ENCODE assay signal across 19 cellular contexts in genomic region chr22:19150482-19151328, GRCh38. TPM values are rescaled to one million over a fixed set of nuclear protein-coding genes. Genes with fewer than 3 reads are reported as not detected.
A peak's percentile ranks its signal among the peaks of the same experiment; 100 is the strongest.
DNase-seq lines count a peak whose midpoint lies in the region; ATAC-seq and TF ChIP-seq lines count a peak whose summit lies in the region.
"Had no signal": no experiment of that assay in that cellular context is flagged by ENCODE, and none has a peak within 500 bp of the region (broad histone marks: within the 10 kb centered on the region; RNA-seq: fewer than 3 reads in every experiment).

No MANE protein-coding gene starts in this region.

- H4K8ac ChIP-seq in trophoblast cell (ENCODE audit: low read depth, low read length) = no peak overlapping the region

- CTCF ChIA-PET in activated CD8-positive, alpha-beta memory T cell treated with anti-CD3 and anti-CD28 coated beads, Interleukin-2, amount 10 ng/mL, durations not matched to agents 7 days and 5 days (lab: Charles Lee) = no interaction called here

- H3K36me3 ChIP-seq in endodermal cell (ENCODE audit: control insufficient read depth, insufficient read depth, low read length) (no peaks in the 10 kb centered on the region), trophoblast cell (ENCODE audit: control insufficient read depth in 1 of 2, insufficient read depth in 2 of 2, low read length in 2 of 2) (no peaks in the 10 kb centered on the region)
- H3K36me3 ChIP-seq: transverse colon had no signal

- H3K4me2 ChIP-seq in trophoblast cell (ENCODE audit: low read length) = no peak overlapping the region

- H3K23ac ChIP-seq in trophoblast cell (ENCODE audit: low read length) = peak overlapping the region; percentile 21

- H3K4me1 ChIP-seq in endodermal cell (ENCODE audit: control insufficient read depth, insufficient read depth, low read length) (no peaks in the 10 kb centered on the region), trophoblast cell (ENCODE audit: control insufficient read depth in 1 of 2, insufficient read depth in 2 of 2, low read length in 2 of 2) (peaks cover 0 to 5% of the 10 kb centered on the region in 2 experiments)

- no peaks in the 10 kb centered on the region for H3K9me3 Mint-ChIP-seq in activated CD8-positive, alpha-beta memory T cell treated with anti-CD3 and anti-CD28 coated beads, Interleukin-2, amount 10 ng/mL, durations not matched to agents 7 days and 5 days (ENCODE audit: low read depth)
- H3K9me3 Mint-ChIP-seq in IgD-negative memory B cell = peaks cover 0 to 3% (median 0%) of the 10 kb centered on the region in 3 donors
- peaks cover 12% of the 10 kb centered on the region for H3K9me3 Mint-ChIP-seq in endodermal cell
- peaks cover 11% of the 10 kb centered on the region for H3K9me3 Mint-ChIP-seq in glutamatergic neuron (ENCODE audit: unreplicated experiment)

- H3K79me2 ChIP-seq in trophoblast cell (ENCODE audit: control insufficient read depth, insufficient read depth, low read length, poor library complexity) = no peaks in the 10 kb centered on the region

- peaks cover 4% of the 10 kb centered on the region for H3K4me1 Mint-ChIP-seq in activated CD8-positive, alpha-beta memory T cell treated with anti-CD3 and anti-CD28 coated beads, Interleukin-2, amount 10 ng/mL, durations not matched to agents 7 days and 5 days
- H3K4me1 Mint-ChIP-seq in IgD-negative memory B cell (peaks cover 3 to 8% (median 4%) of the 10 kb centered on the region in 3 donors), endodermal cell (peaks cover 3% of the 10 kb centered on the region), glutamatergic neuron (ENCODE audit: low read depth, unreplicated experiment) (peaks cover 4% of the 10 kb centered on the region)

- no peak overlapping the region for H4K91ac ChIP-seq in trophoblast cell (ENCODE audit: low read depth, low read length)

- H2BK120ac ChIP-seq in trophoblast cell (ENCODE audit: insufficient read depth, low read length, poor library complexity) = no peak overlapping the region

- H3K9ac ChIP-seq in endodermal cell (ENCODE audit: extremely low read depth, low read length, poor library complexity, severe bottlenecking) = no peak overlapping the region
- H3K9ac ChIP-seq in trophoblast cell (ENCODE audit: low read length) = no peak overlapping the region

- peaks cover 56% of the 10 kb centered on the region for H3K27me3 Mint-ChIP-seq in activated CD8-positive, alpha-beta memory T cell treated with anti-CD3 and anti-CD28 coated beads, Interleukin-2, amount 10 ng/mL, durations not matched to agents 7 days and 5 days
- peaks cover 24% of the 10 kb centered on the region for H3K27me3 Mint-ChIP-seq in IgD-negative memory B cell
- H3K27me3 Mint-ChIP-seq in endodermal cell (ENCODE audit: insufficient read depth) = peaks cover 89% of the 10 kb centered on the region
- peaks cover 22% of the 10 kb centered on the region for H3K27me3 Mint-ChIP-seq in glutamatergic neuron (ENCODE audit: unreplicated experiment)

- no peak overlapping the region for H2BK12ac ChIP-seq in trophoblast cell (ENCODE audit: low read length)

- H3K4ac ChIP-seq in trophoblast cell (ENCODE audit: low read depth, low read length) = no peak overlapping the region

- H3K18ac ChIP-seq in trophoblast cell (ENCODE audit: low read length) = no peak overlapping the region

- H3K14ac ChIP-seq in trophoblast cell (ENCODE audit: low read length) = no peak overlapping the region

- no peak overlapping the region for H2AFZ ChIP-seq in trophoblast cell (ENCODE audit: insufficient read depth, low read length, poor library complexity)

- no peaks in the 10 kb centered on the region for H3K79me1 ChIP-seq in trophoblast cell (ENCODE audit: low read length)

- peak overlapping the region; percentile 12 for H3K4me3 Mint-ChIP-seq in activated CD8-positive, alpha-beta memory T cell treated with anti-CD3 and anti-CD28 coated beads, Interleukin-2, amount 10 ng/mL, durations not matched to agents 7 days and 5 days
- H3K4me3 Mint-ChIP-seq in IgD-negative memory B cell (peak overlapping the region; percentile 4 to 70 (median 58)), endodermal cell (peak overlapping the region; percentile 35), glutamatergic neuron (ENCODE audit: unreplicated experiment) (no peak overlapping the region)

- peaks cover 93% of the 10 kb centered on the region for H3K27me3 ChIP-seq in endodermal cell (ENCODE audit: control insufficient read depth, insufficient read depth, low read length, poor library complexity, severe bottlenecking)
- H3K27me3 ChIP-seq in trophoblast cell (ENCODE audit: insufficient read depth, low read length) = peaks cover 62% of the 10 kb centered on the region

- no peak for DNase-seq in activated CD8-positive, alpha-beta memory T cell treated with anti-CD3 and anti-CD28 coated beads, Interleukin-2, amount 10 ng/mL, durations not matched to agents 7 days and 5 days
- no peak for DNase-seq in activated CD8-positive, alpha-beta memory T cell treated with anti-CD3 and anti-CD28 coated beads for 24 hours
- DNase-seq in endodermal cell (peak; percentile 53), trophoblast cell (no peak), NCI-H1694 (lab: John Stamatoyannopoulos, UW) (no peak), substantia nigra (lab: John Stamatoyannopoulos, UW) (no peak), glutamatergic neuron (no peak)
- DNase-seq: dorsolateral prefrontal cortex, left colon, NCI-H1694 treated with DMSO at 0.1 percent for 48 hours, NCI-H510A treated with DMSO at 0.1 percent for 48 hours, transverse colon had no signal

- H3K27ac Mint-ChIP-seq in activated CD8-positive, alpha-beta memory T cell treated with anti-CD3 and anti-CD28 coated beads, Interleukin-2, amount 10 ng/mL, durations not matched to agents 7 days and 5 days = no peak overlapping the region
- H3K27ac Mint-ChIP-seq in IgD-negative memory B cell (peak overlapping the region in 1 of 3 donors; percentile 82), endodermal cell (no peak overlapping the region), glutamatergic neuron (ENCODE audit: unreplicated experiment) (no peak overlapping the region)

- no peak overlapping the region for H2BK5ac ChIP-seq in trophoblast cell (ENCODE audit: low read depth, low read length, poor library complexity)

- no peak for TF ChIP-seq CTCF in endodermal cell (conservative IDR thresholded peaks at IDR 0.05)
- no peak for TF ChIP-seq CTCF in glutamatergic neuron (IDR thresholded peaks at IDR 0.05; ENCODE audit: partially characterized antibody, unreplicated experiment)

- ATAC-seq in activated CD8-positive, alpha-beta memory T cell treated with anti-CD3 and anti-CD28 coated beads, Interleukin-2, amount 10 ng/mL, durations not matched to agents 7 days and 5 days = no peak
- ATAC-seq: left colon had no signal

- 22 to 28% methylated on average over 34 to 68 of the region's 68 CpGs for WGBS in endodermal cell (ENCODE audit: insufficient coverage in 1 of 2, insufficient read length in 1 of 2), 2 experiments
- no CpG with 5 or more reads among the region's 68 CpGs for WGBS in trophoblast cell (ENCODE audit: extremely low coverage, insufficient coverage, insufficient read length)

- H3K27ac ChIP-seq in endodermal cell (ENCODE audit: low read depth, low read length) (no peak overlapping the region), trophoblast cell (ENCODE audit: low read depth, low read length) (no peak overlapping the region), substantia nigra (ENCODE audit: low read depth, low read length, poor library complexity, severe bottlenecking) (no peak overlapping the region)
- H3K27ac ChIP-seq: dorsolateral prefrontal cortex, SK-N-MC, transverse colon had no signal

- no peak overlapping the region for H3K4me3 ChIP-seq in endodermal cell (ENCODE audit: low read length)
- H3K4me3 ChIP-seq in trophoblast cell (ENCODE audit: low read depth, low read length) = no peak overlapping the region
- H3K4me3 ChIP-seq: SK-N-MC, transverse colon had no signal

- no peak overlapping the region for H2AK5ac ChIP-seq in trophoblast cell (ENCODE audit: low read length)

- H3K9me3 ChIP-seq in endodermal cell (ENCODE audit: control insufficient read depth, low read length) (peaks cover 8% of the 10 kb centered on the region), trophoblast cell (ENCODE audit: insufficient read depth, low read depth, low read length) (peaks cover 22% of the 10 kb centered on the region)

- no peak overlapping the region for H4K12ac ChIP-seq in trophoblast cell (ENCODE audit: low read depth, low read length)

- peaks cover 3% of the 10 kb centered on the region for H3K36me3 Mint-ChIP-seq in activated CD8-positive, alpha-beta memory T cell treated with anti-CD3 and anti-CD28 coated beads, Interleukin-2, amount 10 ng/mL, durations not matched to agents 7 days and 5 days
- H3K36me3 Mint-ChIP-seq in IgD-negative memory B cell (no peaks in the 10 kb centered on the region), endodermal cell (ENCODE audit: low read depth) (no peaks in the 10 kb centered on the region), glutamatergic neuron (ENCODE audit: unreplicated experiment) (peaks cover 16% of the 10 kb centered on the region)

RNA-seq across cellular contexts. Expression of gene GSC2, which starts 0.6 kb away (rescaled TPM):
- total RNA-seq in activated CD8-positive, alpha-beta memory T cell treated with anti-CD3 and anti-CD28 coated beads, Interleukin-2, amount 10 ng/mL, durations not matched to agents 7 days and 5 days = not detected
- polyA plus RNA-seq in IgD-negative memory B cell = not detected
- total RNA-seq in endodermal cell (not detected), glutamatergic neuron (ENCODE audit: unreplicated experiment) (not detected)
- polyA plus RNA-seq in endodermal cell (2013, experiment 1 of 2) = not detected
- not detected for polyA plus RNA-seq in endodermal cell (2013, experiment 2 of 2)
- not detected in 2 replicates for polyA plus RNA-seq in trophoblast cell (2013)
- total RNA-seq: fibroblast of lung, left colon, LHCN-M2, mucosa of gallbladder, OCI-LY7, transverse colon had no signal
- polyA plus RNA-seq: fibroblast of lung had no signal

RNA-seq across cellular contexts. Expression of gene ESS2, which starts 6.3 kb away (rescaled TPM):
- total RNA-seq in activated CD8-positive, alpha-beta memory T cell treated with anti-CD3 and anti-CD28 coated beads, Interleukin-2, amount 10 ng/mL, durations not matched to agents 7 days and 5 days = 10 to 100 TPM; 19.8 to 21.4 TPM
- polyA plus RNA-seq in IgD-negative memory B cell = 12.5 TPM
- total RNA-seq in endodermal cell (10 to 100 TPM; 14.5 to 14.8 TPM), glutamatergic neuron (ENCODE audit: unreplicated experiment) (20.4 TPM)
- polyA plus RNA-seq in endodermal cell (2013, experiment 1 of 2) = 17.1 TPM
- polyA plus RNA-seq in endodermal cell (2013, experiment 2 of 2) = 15.0 TPM
- 10.5 and 10.8 TPM in 2 replicates for polyA plus RNA-seq in trophoblast cell (2013)

RNA-seq across cellular contexts. Expression of gene TSSK2, which starts 19.6 kb away (rescaled TPM):
- not detected for total RNA-seq in activated CD8-positive, alpha-beta memory T cell treated with anti-CD3 and anti-CD28 coated beads, Interleukin-2, amount 10 ng/mL, durations not matched to agents 7 days and 5 days
- polyA plus RNA-seq in IgD-negative memory B cell = not detected
- total RNA-seq in endodermal cell (not detected), glutamatergic neuron (ENCODE audit: unreplicated experiment) (not detected)
- not detected for polyA plus RNA-seq in endodermal cell (2013, experiment 1 of 2)
- polyA plus RNA-seq in endodermal cell (2013, experiment 2 of 2) = not detected
- not detected in 2 replicates for polyA plus RNA-seq in trophoblast cell (2013)
- total RNA-seq: fibroblast of lung, left colon, LHCN-M2, mucosa of gallbladder, OCI-LY7, pulmonary artery endothelial cell, transverse colon had no signal
- polyA plus RNA-seq: fibroblast of lung had no signal

RNA-seq across cellular contexts. Expression of gene SLC25A1, which starts 27.8 kb away (rescaled TPM):
- 10 to 100 TPM; 60.6 to 68.1 TPM for total RNA-seq in activated CD8-positive, alpha-beta memory T cell treated with anti-CD3 and anti-CD28 coated beads, Interleukin-2, amount 10 ng/mL, durations not matched to agents 7 days and 5 days
- 113 TPM for polyA plus RNA-seq in IgD-negative memory B cell
- total RNA-seq in endodermal cell (100 to 1,000 TPM; 111 to 119 TPM), glutamatergic neuron (ENCODE audit: unreplicated experiment) (54.8 TPM)
- polyA plus RNA-seq in endodermal cell (2013, experiment 1 of 2) = 113 TPM
- polyA plus RNA-seq in endodermal cell (2013, experiment 2 of 2) = 109 TPM
- 98.4 and 99.2 TPM in 2 replicates for polyA plus RNA-seq in trophoblast cell (2013)

RNA-seq across cellular contexts. Expression of gene DGCR2, which starts 28.5 kb away (rescaled TPM):
- 10 to 100 TPM; 27.8 TPM for total RNA-seq in activated CD8-positive, alpha-beta memory T cell treated with anti-CD3 and anti-CD28 coated beads, Interleukin-2, amount 10 ng/mL, durations not matched to agents 7 days and 5 days
- 29.1 TPM for polyA plus RNA-seq in IgD-negative memory B cell
- total RNA-seq in endodermal cell (10 to 100 TPM; 54.6 to 62.9 TPM), glutamatergic neuron (ENCODE audit: unreplicated experiment) (68.7 TPM)
- polyA plus RNA-seq in endodermal cell (2013, experiment 1 of 2) = 47.4 TPM
- polyA plus RNA-seq in endodermal cell (2013, experiment 2 of 2) = 41.6 TPM
- polyA plus RNA-seq in trophoblast cell (2013) = 38.8 and 39.4 TPM in 2 replicates
